1 cellular context compared by ENCODE assay signal in genomic region chr17:55576237-55576998, GRCh38.
TF ChIP-seq lines count a peak whose summit lies in the region.

No MANE protein-coding gene starts in this region.

TF ChIP-seq in K562, 482 proteins besides CTCF, POLR2A, EP300 and RAD21 (continued from another document and continues in another):
- TF ChIP-seq CBX3 (IDR thresholded peaks at IDR 0.05; ENCODE audit: borderline replicate concordance in 1 of 2, low read length in 2 of 2), result 0 out of 3 replicates have a peak, but pooled peaks of 1 of the 2 experiments have one; percentile 15
- no peak for TF ChIP-seq ZNF445 (CRISPR knock-in tag; IDR thresholded peaks at IDR 0.05; ENCODE audit: low read depth)
- TF ChIP-seq KLF6 (CRISPR knock-in tag; IDR thresholded peaks at IDR 0.05; ENCODE audit: borderline replicate concordance), result no peak
- no peak for TF ChIP-seq ZFP1 (CRISPR knock-in tag; IDR thresholded peaks at IDR 0.05)
- no peak for TF ChIP-seq SMAD1 (IDR thresholded peaks at IDR 0.05; ENCODE audit: low read depth, low read length, partially characterized antibody)
- TF ChIP-seq COPS2 (conservative IDR thresholded peaks at IDR 0.05), result no peak
- TF ChIP-seq ETV1 (tag; conservative IDR thresholded peaks at IDR 0.05; ENCODE audit: low read depth), result 0 out of 2 replicates have a peak, but pooled peaks have one; percentile 21
- TF ChIP-seq PKNOX1 (IDR thresholded peaks at IDR 0.05), result 0 out of 2 replicates have a peak, but pooled peaks have one; percentile 8
- no peak for TF ChIP-seq SIX5 (IDR thresholded peaks at IDR 0.05; ENCODE audit: borderline replicate concordance in 1 of 2, insufficient read depth in 1 of 2, low read depth in 1 of 2, low read length in 2 of 2)
- no peak for TF ChIP-seq MAFG (tag; conservative IDR thresholded peaks at IDR 0.05)
- 0 out of 2 replicates have a peak, but pooled peaks have one; percentile 13 for TF ChIP-seq HEY1 (CRISPR knock-in tag; IDR thresholded peaks at IDR 0.05; ENCODE audit: borderline replicate concordance)
- TF ChIP-seq ELF4 (CRISPR knock-in tag; IDR thresholded peaks at IDR 0.05), result no peak
- TF ChIP-seq PCBP2 (IDR thresholded peaks at IDR 0.05; ENCODE audit: low read depth, low read length, poor library complexity, severe bottlenecking), result no peak
- no peak for TF ChIP-seq POLR2AphosphoS2 (IDR thresholded peaks at IDR 0.05; ENCODE audit: low read length)
- TF ChIP-seq IFI16 (CRISPR knock-in tag; IDR thresholded peaks at IDR 0.05), result no peak
- no peak for TF ChIP-seq ARID3A (IDR thresholded peaks at IDR 0.05; ENCODE audit: borderline replicate concordance, low read depth, low read length)
- peak; percentile 91 for TF ChIP-seq JUND (IDR thresholded peaks at IDR 0.05; ENCODE audit: borderline replicate concordance, low read depth, low read length)
- TF ChIP-seq JUND (tag; IDR thresholded peaks at IDR 0.05; ENCODE audit: borderline replicate concordance, low read depth, low read length), result peak; percentile 96
- peak; percentile 21; the same call in 1 of the 2 replicates for TF ChIP-seq SOX6 (IDR thresholded peaks at IDR 0.05)
- no peak for TF ChIP-seq ZNF212 (CRISPR knock-in tag; IDR thresholded peaks at IDR 0.05)
- TF ChIP-seq ZKSCAN1 (IDR thresholded peaks at IDR 0.05; ENCODE audit: low read depth, low read length), result no peak
- TF ChIP-seq TOE1 (IDR thresholded peaks at IDR 0.05; ENCODE audit: borderline replicate concordance), result no peak
- no peak for TF ChIP-seq TOE1 (CRISPR knock-in tag; IDR thresholded peaks at IDR 0.05; ENCODE audit: borderline replicate concordance, low read depth)
- TF ChIP-seq SAFB2 (IDR thresholded peaks at IDR 0.05; ENCODE audit: borderline replicate concordance, low read depth, low read length, severe bottlenecking), result no peak
- TF ChIP-seq NFIX (CRISPR knock-in tag; IDR thresholded peaks at IDR 0.05; ENCODE audit: low read depth), result no peak
- no peak for TF ChIP-seq SFPQ (IDR thresholded peaks at IDR 0.05; ENCODE audit: low read depth, low read length)
- TF ChIP-seq BCOR (IDR thresholded peaks at IDR 0.05), result no peak
- TF ChIP-seq SNIP1 (IDR thresholded peaks at IDR 0.05; ENCODE audit: low read depth), result no peak
- TF ChIP-seq ZNF609 (CRISPR knock-in tag; IDR thresholded peaks at IDR 0.05; ENCODE audit: borderline replicate concordance), result no peak
- no peak for TF ChIP-seq MTA3 (IDR thresholded peaks at IDR 0.05; ENCODE audit: borderline replicate concordance)
- TF ChIP-seq CEBPZ (IDR thresholded peaks at IDR 0.05; ENCODE audit: borderline replicate concordance, low read depth, low read length), result no peak
- no peak for TF ChIP-seq ZNF384 (IDR thresholded peaks at IDR 0.05; ENCODE audit: low read depth, low read length)
- peak in 1 of 2 experiments; percentile 17 for TF ChIP-seq AFF1 (IDR thresholded peaks at IDR 0.05; ENCODE audit: low read depth in 1 of 2, partially characterized antibody in 2 of 2)
- peak; percentile 97 for TF ChIP-seq TAF7 (tag; IDR thresholded peaks at IDR 0.05)
- peak; percentile 78 for TF ChIP-seq JUN (IDR thresholded peaks at IDR 0.05; ENCODE audit: borderline replicate concordance, low read depth, low read length)
- no peak for TF ChIP-seq JUN (CRISPR knock-in tag; IDR thresholded peaks at IDR 0.05; ENCODE audit: borderline replicate concordance)
- no peak for TF ChIP-seq STAT6 (CRISPR knock-in tag; IDR thresholded peaks at IDR 0.05)
- no peak for TF ChIP-seq POLR2G (IDR thresholded peaks at IDR 0.05; ENCODE audit: low read depth, low read length)
- no peak for TF ChIP-seq STAT5A (IDR thresholded peaks at IDR 0.05; ENCODE audit: borderline replicate concordance, low read length)
- TF ChIP-seq SMC3 (conservative IDR thresholded peaks at IDR 0.05; ENCODE audit: insufficient read depth, low read depth, low read length), result no peak
- TF ChIP-seq SP1 (CRISPR knock-in tag; IDR thresholded peaks at IDR 0.05), result 0 out of 2 replicates have a peak, but pooled peaks have one; percentile 17
- TF ChIP-seq ZNF23 (CRISPR knock-in tag; IDR thresholded peaks at IDR 0.05), result no peak
- TF ChIP-seq TEAD1 (CRISPR knock-in tag; IDR thresholded peaks at IDR 0.05), result no peak
- TF ChIP-seq ZNF134 (CRISPR knock-in tag; conservative IDR thresholded peaks at IDR 0.05), result no peak
- no peak for TF ChIP-seq TCFL5 (CRISPR knock-in tag; conservative IDR thresholded peaks at IDR 0.05)
